In the genomic region with DNA sequence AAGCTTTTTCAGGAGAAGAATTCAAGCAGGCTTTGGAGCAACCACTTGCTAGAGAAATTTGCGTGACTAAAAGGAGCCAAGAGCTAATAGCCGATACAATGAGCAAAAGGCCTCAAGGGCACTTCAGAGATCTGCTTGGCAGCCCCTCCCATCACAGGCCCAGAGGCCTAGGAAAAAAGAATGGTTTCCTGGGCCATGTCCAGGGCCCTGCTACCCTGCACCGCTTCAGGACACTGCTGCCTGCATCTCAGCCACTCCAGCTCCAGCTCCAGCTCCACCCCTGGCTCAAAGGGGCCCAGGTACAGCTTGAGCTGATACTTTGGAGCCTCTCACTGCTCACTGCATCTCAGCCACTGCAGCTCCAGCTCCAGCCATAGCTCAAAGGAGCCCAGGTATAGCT, we compare ENCODE assay signal across 23 cellular contexts.
A peak's percentile ranks its signal among the peaks of the same experiment; 100 is the strongest.
DNase-seq lines count a peak whose midpoint lies in the region; ATAC-seq and TF ChIP-seq lines count a peak whose summit lies in the region.
"Had no signal": no experiment of that assay in that cellular context is flagged by ENCODE, and none has a peak within 500 bp of the region (broad histone marks: within the 10 kb centered on the region; RNA-seq: fewer than 3 reads in every experiment).

No MANE protein-coding gene starts in this region.

- intact Hi-C loops in left ventricle myocardium inferior (cut with micrococcal nuclease) (no loop called here), cardiac septum (cut with DNase I) (no loop called here), lower lobe of right lung (cut with DNase I) (no loop called here)

- POLR2A ChIA-PET in WTC11 (lab: Charles Lee) = no interaction called here

- TF ChIP-seq CTCF in left ventricle myocardium inferior (IDR thresholded peaks at IDR 0.05; ENCODE audit: borderline replicate concordance) = no peak
- TF ChIP-seq CTCF in WTC11 (IDR thresholded peaks at IDR 0.05) = no peak
- no peak for TF ChIP-seq CTCF in lower lobe of right lung (IDR thresholded peaks at IDR 0.05)

- peak; percentile 83 for ATAC-seq in WTC11
- peak in 1 of 2 donors; percentile 32 for ATAC-seq in lower lobe of right lung
- ATAC-seq: GM12878, K562 had no signal

- peaks cover 27% of the 10 kb centered on the region for H3K9me3 Mint-ChIP-seq in WTC11
- H3K9me3 Mint-ChIP-seq: central memory CD8-positive, alpha-beta T cell; natural killer cell treated with Interleukin-12 subunit alpha and Interleukin-12 subunit beta and Interleukin-15 and Interleukin-18, amount 100 ng/mL, for 72 hours had no signal

- H3K4me3 ChIP-seq in left ventricle myocardium inferior (no peak overlapping the region), lower lobe of right lung (no peak overlapping the region), MG63 (no peak overlapping the region)
- H3K4me3 ChIP-seq: GM12878, K562, PC-9, sigmoid colon, SJSA1, vagina had no signal

- H3K36me3 Mint-ChIP-seq in WTC11 = peaks cover 29% of the 10 kb centered on the region
- H3K36me3 Mint-ChIP-seq: natural killer cell treated with Interleukin-12 subunit alpha and Interleukin-12 subunit beta and Interleukin-15 and Interleukin-18, amount 100 ng/mL, for 72 hours had no signal

- H3K36me3 ChIP-seq in left ventricle myocardium inferior (peaks cover 5% of the 10 kb centered on the region), lower lobe of right lung (no peaks in the 10 kb centered on the region), MG63 (no peaks in the 10 kb centered on the region)
- H3K36me3 ChIP-seq: sigmoid colon, SJSA1, vagina had no signal

- H3K27ac ChIP-seq in left ventricle myocardium inferior (replicated peaks) = peak overlapping the region; percentile 13
- H3K27ac ChIP-seq in lower lobe of right lung = peak overlapping the region; percentile 20
- H3K27ac ChIP-seq: PC-9, SJSA1, vagina had no signal

- peaks cover 16% of the 10 kb centered on the region for H3K4me1 ChIP-seq in left ventricle myocardium inferior
- peaks cover 21% of the 10 kb centered on the region for H3K4me1 ChIP-seq in lower lobe of right lung
- H3K4me1 ChIP-seq: SJSA1, vagina had no signal

- peaks cover 57% of the 10 kb centered on the region for H3K4me1 Mint-ChIP-seq in WTC11
- H3K4me1 Mint-ChIP-seq: central memory CD8-positive, alpha-beta T cell had no signal

- H3K27me3 Mint-ChIP-seq in WTC11 (ENCODE audit: low read depth) = no peaks in the 10 kb centered on the region

- H3K4me3 Mint-ChIP-seq in WTC11 = no peak overlapping the region
- H3K4me3 Mint-ChIP-seq: CD4-positive, CD25-positive, alpha-beta regulatory T cell; central memory CD8-positive, alpha-beta T cell; natural killer cell treated with Interleukin-12 subunit alpha and Interleukin-12 subunit beta and Interleukin-15 and Interleukin-18, amount 100 ng/mL, for 72 hours had no signal

- H3K27me3 ChIP-seq in left ventricle myocardium inferior (ENCODE audit: low read depth) (no peaks in the 10 kb centered on the region), lower lobe of right lung (ENCODE audit: low read depth) (no peaks in the 10 kb centered on the region), MG63 (no peaks in the 10 kb centered on the region)
- H3K27me3 ChIP-seq: sigmoid colon, SJSA1, vagina had no signal

- CTCF ChIA-PET in WTC11 (lab: Charles Lee) = no interaction called here

- no peak for DNase-seq in left ventricle myocardium inferior
- no peak for DNase-seq in cardiac septum (ENCODE audit: low spot score)
- DNase-seq in WTC11 (ENCODE audit: low spot score) = no peak
- no peak for DNase-seq in lower lobe of right lung
- no peak for DNase-seq in HuH-7.5 (ENCODE audit: low spot score)
- no peak for DNase-seq in activated gamma-delta T cell treated with Interleukin-2 at 50 U/mL for 16 hours
- DNase-seq in MG63 = no peak
- DNase-seq: activated naive CD4-positive, alpha-beta T cell treated with anti-CD3 and anti-CD28 coated beads, Interleukin-2, amount 50 U/mL, for 16 hours; activated T-cell treated with anti-CD3 and anti-CD28 coated beads, Interleukin-2, amount 50 U/mL, for 48 hours; aorta; CD4-positive, CD25-positive, alpha-beta regulatory T cell; DMS 273 treated with DMSO at 0.1 percent for 48 hours; NCI-H1436 treated with DMSO at 0.1 percent for 48 hours; NCI-H2227 treated with DMSO at 0.1 percent for 48 hours; PC-9; sigmoid colon; T-helper 1 cell had no signal

- H3K9me3 ChIP-seq in left ventricle myocardium inferior (replicated peaks) (peaks cover 5% of the 10 kb centered on the region), lower lobe of right lung (no peaks in the 10 kb centered on the region), MG63 (no peaks in the 10 kb centered on the region)
- H3K9me3 ChIP-seq: sigmoid colon, SJSA1, vagina had no signal

- H3K27ac Mint-ChIP-seq in WTC11 = peak overlapping the region; percentile 66
- H3K27ac Mint-ChIP-seq: natural killer cell treated with Interleukin-12 subunit alpha and Interleukin-12 subunit beta and Interleukin-15 and Interleukin-18, amount 100 ng/mL, for 72 hours had no signal

TF ChIP-seq in WTC11, 78 proteins besides CTCF, POLR2A, EP300 and RAD21 (continues in another document):
- TF ChIP-seq PRDM15 (CRISPR knock-in tag; IDR thresholded peaks at IDR 0.05) (no peak), FOXK1 (CRISPR knock-in tag; IDR thresholded peaks at IDR 0.05) (no peak), MXD4 (CRISPR knock-in tag; IDR thresholded peaks at IDR 0.05; ENCODE audit: borderline replicate concordance) (no peak), ZNF263 (CRISPR knock-in tag; IDR thresholded peaks at IDR 0.05; ENCODE audit: low read depth) (no peak), TEAD1 (CRISPR knock-in tag; IDR thresholded peaks at IDR 0.05) (no peak), ZNF425 (CRISPR knock-in tag; conservative IDR thresholded peaks at IDR 0.05) (no peak), SMAD3 (CRISPR knock-in tag; IDR thresholded peaks at IDR 0.05; ENCODE audit: borderline replicate concordance) (no peak), ZNF219 (CRISPR knock-in tag; IDR thresholded peaks at IDR 0.05; ENCODE audit: borderline replicate concordance) (no peak), OVOL2 (CRISPR knock-in tag; IDR thresholded peaks at IDR 0.05; ENCODE audit: borderline replicate concordance) (no peak)
- TF ChIP-seq, protein P1, sequence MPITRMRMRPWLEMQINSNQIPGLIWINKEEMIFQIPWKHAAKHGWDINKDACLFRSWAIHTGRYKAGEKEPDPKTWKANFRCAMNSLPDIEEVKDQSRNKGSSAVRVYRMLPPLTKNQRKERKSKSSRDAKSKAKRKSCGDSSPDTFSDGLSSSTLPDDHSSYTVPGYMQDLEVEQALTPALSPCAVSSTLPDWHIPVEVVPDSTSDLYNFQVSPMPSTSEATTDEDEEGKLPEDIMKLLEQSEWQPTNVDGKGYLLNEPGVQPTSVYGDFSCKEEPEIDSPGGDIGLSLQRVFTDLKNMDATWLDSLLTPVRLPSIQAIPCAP (CRISPR knock-in tag; IDR thresholded peaks at IDR 0.05) = no peak
- TF ChIP-seq, protein P2, sequence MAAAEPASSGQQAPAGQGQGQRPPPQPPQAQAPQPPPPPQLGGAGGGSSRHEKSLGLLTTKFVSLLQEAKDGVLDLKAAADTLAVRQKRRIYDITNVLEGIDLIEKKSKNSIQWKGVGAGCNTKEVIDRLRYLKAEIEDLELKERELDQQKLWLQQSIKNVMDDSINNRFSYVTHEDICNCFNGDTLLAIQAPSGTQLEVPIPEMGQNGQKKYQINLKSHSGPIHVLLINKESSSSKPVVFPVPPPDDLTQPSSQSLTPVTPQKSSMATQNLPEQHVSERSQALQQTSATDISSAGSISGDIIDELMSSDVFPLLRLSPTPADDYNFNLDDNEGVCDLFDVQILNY (CRISPR knock-in tag; IDR thresholded peaks at IDR 0.05) = no peak
